10 cellular contexts compared by ENCODE assay signal in the genomic region with DNA sequence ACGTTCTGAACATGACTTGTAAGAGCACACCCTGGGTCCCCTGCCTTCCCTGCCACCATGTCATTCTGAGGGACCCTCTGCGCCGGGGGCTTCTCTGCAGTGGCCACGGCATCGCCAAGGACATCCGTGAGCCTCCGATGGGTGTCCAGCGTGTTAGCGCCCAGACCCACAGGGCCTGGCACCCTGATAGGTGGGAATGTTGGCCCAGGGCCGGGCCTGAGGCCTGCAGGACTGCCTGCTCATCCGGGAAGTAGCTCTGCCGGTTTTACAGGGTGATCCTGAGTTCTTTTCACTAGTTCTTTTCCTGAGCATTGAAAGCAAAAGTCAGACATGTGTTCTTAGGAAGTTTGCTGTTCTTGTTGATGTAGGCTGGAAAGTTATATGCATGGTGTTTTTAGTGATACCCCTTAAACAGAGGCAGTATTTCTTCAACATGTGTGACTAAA. TPM values are rescaled to one million over a fixed set of nuclear protein-coding genes. Genes with fewer than 3 reads are reported as not detected.
DNase-seq lines count a peak whose midpoint lies in the region; ATAC-seq, FAIRE-seq and TF ChIP-seq lines count a peak whose summit lies in the region.
"Had no signal": no experiment of that assay in that cellular context is flagged by ENCODE, and none has a peak within 500 bp of the region (broad histone marks: within the 10 kb centered on the region; RNA-seq: fewer than 3 reads in every experiment).

No MANE protein-coding gene starts in this region.

- peak overlapping the region; percentile 27 for H3K9ac ChIP-seq in smooth muscle cell (ENCODE audit: low read depth)

- H3F3A ChIP-seq in smooth muscle cell (ENCODE audit: low read depth): no peaks in the 10 kb centered on the region

- peak overlapping the region; percentile 73 for H3K27ac ChIP-seq in smooth muscle cell (ENCODE audit: low read depth)
- H3K27ac ChIP-seq in substantia nigra (ENCODE audit: low read depth, low read length, poor library complexity, severe bottlenecking): no peak overlapping the region

- 90% methylated on average over 12 of the region's 12 CpGs for WGBS in smooth muscle cell (ENCODE audit: low lambda C conversion rate)

- peaks cover 32% of the 10 kb centered on the region for H3K4me1 Mint-ChIP-seq in activated CD4-positive, alpha-beta T cell treated with anti-CD3 and anti-CD28 coated beads for 36 hours
- peaks cover 36 to 53% (median 41%) of the 10 kb centered on the region in 3 donors for H3K4me1 Mint-ChIP-seq in T-cell

- H3K9me3 Mint-ChIP-seq in activated CD4-positive, alpha-beta T cell treated with anti-CD3 and anti-CD28 coated beads for 36 hours (ENCODE audit: low read depth): no peaks in the 10 kb centered on the region
- H3K9me3 Mint-ChIP-seq in T-cell: no peaks in the 10 kb centered on the region

- H3K27me3 Mint-ChIP-seq in activated CD4-positive, alpha-beta T cell treated with anti-CD3 and anti-CD28 coated beads for 36 hours: no peaks in the 10 kb centered on the region
- no peaks in the 10 kb centered on the region for H3K27me3 Mint-ChIP-seq in T-cell

- no peaks in the 10 kb centered on the region for H3K9me3 ChIP-seq in smooth muscle cell (replicated peaks; ENCODE audit: low read depth)

- no peaks in the 10 kb centered on the region for H3K4me1 ChIP-seq in smooth muscle cell (ENCODE audit: low read depth)

- peak overlapping the region; percentile 49 for H3K4me3 Mint-ChIP-seq in activated CD4-positive, alpha-beta T cell treated with anti-CD3 and anti-CD28 coated beads for 36 hours
- peak overlapping the region; percentile 30 to 70 (median 54) for H3K4me3 Mint-ChIP-seq in T-cell

- no peak overlapping the region for H3K4me3 ChIP-seq in epithelial cell of esophagus (ENCODE audit: low read length)
- H3K4me3 ChIP-seq in smooth muscle cell: no peak overlapping the region

- POLR2A ChIA-PET in activated CD4-positive, alpha-beta T cell treated with anti-CD3 and anti-CD28 coated beads for 36 hours (lab: Charles Lee): interaction anchor here (0.7 kb wide), 1 partner anchor 627 kb away, joined by 5 read pairs; a partner anchor contains a TSS
- POLR2A ChIA-PET in T-cell (lab: Charles Lee): no interaction called here

- H2AFZ ChIP-seq in smooth muscle cell (ENCODE audit: low read depth): no peak overlapping the region

- H3K79me2 ChIP-seq in smooth muscle cell (ENCODE audit: low read depth): no peaks in the 10 kb centered on the region

- H4K20me1 ChIP-seq in smooth muscle cell (ENCODE audit: low read depth): peaks cover 71% of the 10 kb centered on the region

- peaks cover 8% of the 10 kb centered on the region for H3K36me3 ChIP-seq in smooth muscle cell (ENCODE audit: low read depth)

- DNase-seq in activated CD4-positive, alpha-beta T cell treated with anti-CD3 and anti-CD28 coated beads for 36 hours: no peak
- no peak for DNase-seq in activated CD4-positive, alpha-beta T cell treated with anti-CD3 and anti-CD28 coated beads, Interleukin-2, amount 50 U/mL, for 1 hour
- DNase-seq in T-cell: no peak
- DNase-seq in epithelial cell of esophagus (ENCODE audit: low read depth): peak; percentile 48
- no peak for DNase-seq in smooth muscle cell (lab: John Stamatoyannopoulos, UW; ENCODE audit: unreplicated experiment)
- no peak for DNase-seq in GM12891 (ENCODE audit: insufficient read length, low spot score)
- no peak for DNase-seq in substantia nigra (lab: John Stamatoyannopoulos, UW)
- DNase-seq: amniotic stem cell had no signal

- H3K27me3 ChIP-seq in smooth muscle cell (ENCODE audit: low read depth): no peaks in the 10 kb centered on the region

- TF ChIP-seq CTCF in epithelial cell of esophagus (IDR thresholded peaks at IDR 0.05; ENCODE audit: insufficient read depth, low read depth, low read length, missing control alignments) (no peak), smooth muscle cell (IDR thresholded peaks at IDR 0.05; ENCODE audit: borderline replicate concordance, insufficient read depth, poor library complexity, severe bottlenecking) (no peak)

- no peak for TF ChIP-seq POLR2A in GM12891 (IDR thresholded peaks at IDR 0.05; ENCODE audit: low read depth, low read length)

- CTCF ChIA-PET in activated CD4-positive, alpha-beta T cell treated with anti-CD3 and anti-CD28 coated beads for 36 hours (lab: Charles Lee): interaction anchor here (0.6 to 1.9 kb wide), 16 partner anchors 13 to 652 kb away, joined by 3 to 11 read pairs (median 4); a partner anchor contains a TSS
- CTCF ChIA-PET in T-cell (lab: Charles Lee): interaction anchor here in 1 of 2 donors (0.7 to 1.3 kb wide), 5 partner anchors 22 to 1933 kb away, joined by 3 to 7 read pairs (median 4); no protein-coding TSS in a partner anchor

- peaks cover 68% of the 10 kb centered on the region for H3K36me3 Mint-ChIP-seq in activated CD4-positive, alpha-beta T cell treated with anti-CD3 and anti-CD28 coated beads for 36 hours (ENCODE audit: low read depth)
- H3K36me3 Mint-ChIP-seq in T-cell: peaks cover 61% of the 10 kb centered on the region

- intact Hi-C loops in activated CD4-positive, alpha-beta T cell treated with anti-CD3 and anti-CD28 coated beads for 36 hours (cut with DNase I, micrococcal nuclease): loop anchor here (1.0 to 2.0 kb wide), 4 partner anchors 16 to 828 kb away; no protein-coding TSS in a partner anchor

- peak overlapping the region; percentile 73 for H3K27ac Mint-ChIP-seq in activated CD4-positive, alpha-beta T cell treated with anti-CD3 and anti-CD28 coated beads for 36 hours
- peak overlapping the region; percentile 93 to 94 for H3K27ac Mint-ChIP-seq in T-cell

- no peak for ATAC-seq in activated CD4-positive, alpha-beta T cell treated with anti-CD3 and anti-CD28 coated beads for 36 hours
- ATAC-seq in T-cell (replicated peaks in 1 of 4) (no peak), GM19324 (IDR thresholded peaks at IDR 0.05; ENCODE audit: low FRiP score, unreplicated experiment) (no peak)

- no peak overlapping the region for H3K4me2 ChIP-seq in smooth muscle cell

- no peak for FAIRE-seq in GM12891 (lab: Jason Lieb, UNC)
- FAIRE-seq: A204.1 had no signal

TF ChIP-seq in GM12891, 5 proteins besides CTCF, POLR2A, EP300 and RAD21:
- TF ChIP-seq POU2F2 (IDR thresholded peaks at IDR 0.05; ENCODE audit: low read depth, low read length) (no peak), POLR2AphosphoS5 (IDR thresholded peaks at IDR 0.05; ENCODE audit: low read depth, low read length) (no peak), PAX5 (IDR thresholded peaks at IDR 0.05; ENCODE audit: insufficient read depth, low read length, severe bottlenecking) (no peak), TAF1 (IDR thresholded peaks at IDR 0.05; ENCODE audit: low read depth, low read length) (no peak), SPI1 (IDR thresholded peaks at IDR 0.05; ENCODE audit: low read depth, low read length) (no peak)

RNA-seq across cellular contexts. Expression of a gene that starts 54.5 kb away (rescaled TPM):
- total RNA-seq in activated CD4-positive, alpha-beta T cell treated with anti-CD3 and anti-CD28 coated beads for 36 hours: 10 to 100 TPM; 16.3 to 16.8 TPM
- total RNA-seq in T-cell (10 to 100 TPM; 34.6 to 40.4 (median 37.3) TPM), smooth muscle cell (10.7 and 14.0 TPM in 2 replicates)
- polyA plus RNA-seq in smooth muscle cell: 10.5 and 12.8 TPM in 2 replicates
- polyA plus RNA-seq in GM12891 (2012; ENCODE audit: low read depth, missing spikeins): 4.0 TPM
